8 cellular contexts compared by ENCODE assay signal in genomic region chr12:56007892-56008471, GRCh38. TPM values are rescaled to one million over a fixed set of nuclear protein-coding genes. Genes with fewer than 3 reads are reported as not detected.
DNase-seq lines count a peak whose midpoint lies in the region; ATAC-seq, FAIRE-seq and TF ChIP-seq lines count a peak whose summit lies in the region.

No MANE protein-coding gene starts in this region.

- H3K9me3 ChIP-seq in OCI-LY3 (ENCODE audit: insufficient read depth, low read length) (no peaks in the 10 kb centered on the region), endocrine pancreas (ENCODE audit: control insufficient read depth, low read length) (no peaks in the 10 kb centered on the region), mucosa of rectum (ENCODE audit: control insufficient read depth in 2 of 2, low read length in 2 of 2) (no peaks in the 10 kb centered on the region)

- H2AFZ ChIP-seq in OCI-LY3 (ENCODE audit: low read depth, low read length) = peak overlapping the region; percentile 73; the same call in 1 of the 2 replicates

- H3K27me3 ChIP-seq in OCI-LY3 (ENCODE audit: low read depth, low read length) = no peaks in the 10 kb centered on the region
- H3K27me3 ChIP-seq in endocrine pancreas (ENCODE audit: control insufficient read depth, insufficient read depth, low read length) = no peaks in the 10 kb centered on the region
- no peaks in the 10 kb centered on the region for H3K27me3 ChIP-seq in mucosa of rectum (ENCODE audit: control insufficient read depth in 2 of 2, insufficient read depth in 2 of 2, low read length in 2 of 2)

- no peak overlapping the region for H3K27ac ChIP-seq in OCI-LY3 (ENCODE audit: low read length)
- H3K27ac ChIP-seq in mucosa of rectum (ENCODE audit: low read depth in 2 of 2, low read length in 2 of 2) = peak overlapping the region; percentile 79 to 80

- H3K36me3 ChIP-seq in OCI-LY3 (replicated peaks; ENCODE audit: low read depth, low read length) (no peaks in the 10 kb centered on the region), endocrine pancreas (ENCODE audit: control insufficient read depth, insufficient read depth, low read length) (no peaks in the 10 kb centered on the region), mucosa of rectum (ENCODE audit: control insufficient read depth in 2 of 2, insufficient read depth in 2 of 2, low read length in 2 of 2) (peaks cover 0 to 11% of the 10 kb centered on the region in 2 donors)

- DNase-seq in EH (ENCODE audit: low read depth) (peak; percentile 35), urothelium cell line (ENCODE audit: low spot score) (no peak), A172 (ENCODE audit: low spot score) (no peak)

- TF ChIP-seq CTCF in OCI-LY3 (IDR thresholded peaks at IDR 0.05; ENCODE audit: low read depth, low read length) = no peak

- H3K9ac ChIP-seq in OCI-LY3 (ENCODE audit: low read length) (peak overlapping the region; percentile 88), endocrine pancreas (ENCODE audit: control insufficient read depth, insufficient read depth, low read length) (peak overlapping the region; percentile 87), mucosa of rectum (ENCODE audit: low read depth in 1 of 2, low read length in 2 of 2) (peak overlapping the region; percentile 54 to 56)

- peaks cover 8% of the 10 kb centered on the region; the same call in 1 of the 2 replicates for H3K4me1 ChIP-seq in OCI-LY3 (ENCODE audit: low read length)
- no peaks in the 10 kb centered on the region for H3K4me1 ChIP-seq in endocrine pancreas (ENCODE audit: control insufficient read depth, insufficient read depth, low read length)
- peaks cover 0 to 14% of the 10 kb centered on the region in 2 donors for H3K4me1 ChIP-seq in mucosa of rectum (ENCODE audit: control insufficient read depth in 2 of 2, insufficient read depth in 2 of 2, low read length in 2 of 2)

- H3K4me2 ChIP-seq in OCI-LY3 (ENCODE audit: low read length) = peak overlapping the region; percentile 98

- no peaks in the 10 kb centered on the region for H3K79me2 ChIP-seq in OCI-LY3 (ENCODE audit: low read length)

- no peaks in the 10 kb centered on the region for H4K20me1 ChIP-seq in OCI-LY3 (ENCODE audit: insufficient read depth, low read length)

- FAIRE-seq in urothelium cell line (lab: Jason Lieb, UNC) = no peak

- peak overlapping the region; percentile 87 for H3K4me3 ChIP-seq in OCI-LY3 (ENCODE audit: low read length)
- peak overlapping the region; percentile 75 for H3K4me3 ChIP-seq in endocrine pancreas (ENCODE audit: control insufficient read depth, insufficient read depth, low read length)
- H3K4me3 ChIP-seq in mucosa of rectum (ENCODE audit: low read length in 2 of 2) = peak overlapping the region; percentile 71 to 79

- peak; percentile 14 for ATAC-seq in GM21786 (IDR thresholded peaks at IDR 0.05; ENCODE audit: unreplicated experiment)
- no peak for ATAC-seq in GM18870 (IDR thresholded peaks at IDR 0.05; ENCODE audit: unreplicated experiment)

RNA-seq across cellular contexts. Expression of gene SUOX, which starts 10.9 kb away (rescaled TPM):
- 8.9 and 14.4 TPM in 2 replicates for total RNA-seq in A172 (2014; rRNA removed; shearing (Covaris generic))

RNA-seq across cellular contexts. Expression of gene IKZF4, which starts 12.9 kb away (rescaled TPM):
- total RNA-seq in A172 (2014; rRNA removed; shearing (Covaris generic)) = 1.4 and 2.4 TPM in 2 replicates

RNA-seq across cellular contexts. Expression of gene RPS26, which starts 33.7 kb away (rescaled TPM):
- total RNA-seq in A172 (2014; rRNA removed; shearing (Covaris generic)) = 358 and 1,165 TPM in 2 replicates

RNA-seq across cellular contexts. Expression of gene RAB5B, which starts 34.1 kb away (rescaled TPM):
- total RNA-seq in A172 (2014; rRNA removed; shearing (Covaris generic)) = 47.8 and 50.1 TPM in 2 replicates

RNA-seq across cellular contexts. Expression of gene CDK2, which starts 41.4 kb away (rescaled TPM):
- 91.6 and 100 TPM in 2 replicates for total RNA-seq in A172 (2014; rRNA removed; shearing (Covaris generic))
